2 cellular contexts compared by ENCODE assay signal in genomic region chr5:145826869-145827268, GRCh38.
TF ChIP-seq lines count a peak whose summit lies in the region.

No MANE protein-coding gene starts in this region.

TF ChIP-seq in HepG2, 621 proteins besides CTCF, POLR2A, EP300 and RAD21:
- TF ChIP-seq TGIF2 (CRISPR knock-in tag; IDR thresholded peaks at IDR 0.05): no peak
- no peak for TF ChIP-seq ETS1 (CRISPR knock-in tag; IDR thresholded peaks at IDR 0.05)
- TF ChIP-seq AHDC1 (CRISPR knock-in tag; IDR thresholded peaks at IDR 0.05; ENCODE audit: borderline replicate concordance): no peak

TF ChIP-seq in K562, 482 proteins besides CTCF, POLR2A, EP300 and RAD21:
- peak; percentile 81 for TF ChIP-seq PKNOX1 (IDR thresholded peaks at IDR 0.05)
- no peak for TF ChIP-seq SMARCC2 (IDR thresholded peaks at IDR 0.05; ENCODE audit: low read depth)
- TF ChIP-seq ID3 (CRISPR knock-in tag; IDR thresholded peaks at IDR 0.05): no peak
- no peak for TF ChIP-seq ID3 (tag; IDR thresholded peaks at IDR 0.05)
- no peak for TF ChIP-seq ZNF280B (CRISPR knock-in tag; IDR thresholded peaks at IDR 0.05)
- TF ChIP-seq LCOR (CRISPR knock-in tag; IDR thresholded peaks at IDR 0.05): 0 out of 2 replicates have a peak, but pooled peaks have one; percentile 33
- 0 out of 2 replicates have a peak, but pooled peaks have one; percentile 7 for TF ChIP-seq MYC (IDR thresholded peaks at IDR 0.05; ENCODE audit: low read depth, low read length)
- TF ChIP-seq MYC (CRISPR knock-in tag; IDR thresholded peaks at IDR 0.05; ENCODE audit: borderline replicate concordance, low read depth): no peak
- TF ChIP-seq GABPB1 (CRISPR knock-in tag; IDR thresholded peaks at IDR 0.05): no peak
- TF ChIP-seq HDAC6 (IDR thresholded peaks at IDR 0.05; ENCODE audit: low read depth, low read length): no peak
